1 cellular context compared by ENCODE assay signal in the genomic region with DNA sequence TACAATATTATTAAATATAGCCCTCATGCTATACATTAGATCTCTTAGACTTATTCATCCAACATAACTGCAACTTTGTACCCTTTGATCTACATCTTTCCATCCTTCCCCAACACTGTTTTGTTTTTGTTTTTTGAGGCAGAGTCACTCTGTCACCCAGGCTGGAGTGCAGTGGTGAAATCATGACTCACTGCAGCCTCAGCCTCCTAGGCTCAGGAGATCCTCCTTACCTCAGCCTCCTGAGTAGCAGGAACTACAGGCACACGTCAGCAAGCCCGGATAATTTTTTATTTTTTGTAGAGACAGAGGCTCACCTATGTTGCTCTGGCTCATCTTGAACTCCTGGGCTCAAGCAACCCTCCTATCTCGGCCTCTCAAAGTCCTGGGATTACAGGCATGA.
A peak's percentile ranks its signal among the peaks of the same experiment; 100 is the strongest.
TF ChIP-seq lines count a peak whose summit lies in the region.

No MANE protein-coding gene starts in this region.

TF ChIP-seq in HepG2, 621 proteins besides CTCF, POLR2A, EP300 and RAD21:
- TF ChIP-seq POLR2AphosphoS5 (IDR thresholded peaks at IDR 0.05; ENCODE audit: low read depth, low read length) (no peak), BCLAF1 (IDR thresholded peaks at IDR 0.05) (no peak), ZNF770 (CRISPR knock-in tag; IDR thresholded peaks at IDR 0.05) (peak; percentile 63), NCOA2 (CRISPR knock-in tag; IDR thresholded peaks at IDR 0.05) (0 out of 2 replicates have a peak, but pooled peaks have one; percentile 10), SNAPC5 (CRISPR knock-in tag; IDR thresholded peaks at IDR 0.05; ENCODE audit: borderline replicate concordance) (no peak), FOSL2 (CRISPR knock-in tag; IDR thresholded peaks at IDR 0.05) (peak; percentile 51), ZNF615 (CRISPR knock-in tag; IDR thresholded peaks at IDR 0.05; ENCODE audit: borderline replicate concordance) (no peak)
- TF ChIP-seq, protein P1, sequence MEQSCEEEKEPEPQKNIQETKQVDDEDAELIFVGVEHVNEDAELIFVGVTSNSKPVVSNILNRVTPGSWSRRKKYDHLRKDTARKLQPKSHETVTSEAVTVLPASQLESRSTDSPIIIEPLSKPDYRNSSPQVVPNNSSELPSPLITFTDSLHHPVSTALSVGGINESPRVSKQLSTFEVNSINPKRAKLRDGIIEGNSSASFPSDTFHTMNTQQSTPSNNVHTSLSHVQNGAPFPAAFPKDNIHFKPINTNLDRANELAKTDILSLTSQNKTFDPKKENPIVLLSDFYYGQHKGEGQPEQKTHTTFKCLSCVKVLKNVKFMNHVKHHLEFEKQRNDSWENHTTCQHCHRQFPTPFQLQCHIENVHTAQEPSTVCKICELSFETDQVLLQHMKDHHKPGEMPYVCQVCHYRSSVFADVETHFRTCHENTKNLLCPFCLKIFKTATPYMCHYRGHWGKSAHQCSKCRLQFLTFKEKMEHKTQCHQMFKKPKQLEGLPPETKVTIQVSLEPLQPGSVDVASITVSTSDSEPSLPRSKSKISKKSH (CRISPR knock-in tag; IDR thresholded peaks at IDR 0.05; ENCODE audit: borderline replicate concordance): no peak
- TF ChIP-seq, protein P2, sequence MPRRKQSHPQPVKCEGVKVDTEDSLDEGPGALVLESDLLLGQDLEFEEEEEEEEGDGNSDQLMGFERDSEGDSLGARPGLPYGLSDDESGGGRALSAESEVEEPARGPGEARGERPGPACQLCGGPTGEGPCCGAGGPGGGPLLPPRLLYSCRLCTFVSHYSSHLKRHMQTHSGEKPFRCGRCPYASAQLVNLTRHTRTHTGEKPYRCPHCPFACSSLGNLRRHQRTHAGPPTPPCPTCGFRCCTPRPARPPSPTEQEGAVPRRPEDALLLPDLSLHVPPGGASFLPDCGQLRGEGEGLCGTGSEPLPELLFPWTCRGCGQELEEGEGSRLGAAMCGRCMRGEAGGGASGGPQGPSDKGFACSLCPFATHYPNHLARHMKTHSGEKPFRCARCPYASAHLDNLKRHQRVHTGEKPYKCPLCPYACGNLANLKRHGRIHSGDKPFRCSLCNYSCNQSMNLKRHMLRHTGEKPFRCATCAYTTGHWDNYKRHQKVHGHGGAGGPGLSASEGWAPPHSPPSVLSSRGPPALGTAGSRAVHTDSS (CRISPR knock-in tag; conservative IDR thresholded peaks at IDR 0.05): no peak
